ENCODE assay signal across 14 cellular contexts in the genomic region with DNA sequence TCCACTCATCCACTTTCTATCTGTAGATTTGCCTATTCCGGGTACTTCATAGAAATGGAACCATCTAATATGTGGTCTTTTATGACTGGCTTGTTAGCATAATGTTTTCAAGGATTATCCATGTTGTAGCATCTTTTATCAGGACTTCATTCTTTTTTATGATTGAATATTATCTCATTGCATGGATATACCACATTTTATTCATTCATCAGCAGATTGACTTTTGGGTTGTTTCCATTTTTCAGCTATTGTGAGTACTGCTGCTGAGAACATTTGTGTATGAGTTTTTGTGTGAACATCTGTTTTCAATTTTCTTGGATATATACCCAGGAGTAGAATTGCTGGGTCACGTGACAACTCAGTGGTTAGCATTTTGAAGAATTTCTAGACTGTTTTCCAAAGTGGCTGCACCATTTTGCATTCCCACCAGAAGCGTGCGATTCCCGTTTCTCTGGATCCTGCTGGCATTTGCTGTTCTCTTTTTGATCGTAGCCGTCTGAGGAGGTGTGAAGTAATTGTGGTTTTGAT. TPM values are rescaled to one million over a fixed set of nuclear protein-coding genes. Genes with fewer than 3 reads are reported as not detected.
DNase-seq lines count a peak whose midpoint lies in the region; ATAC-seq and TF ChIP-seq lines count a peak whose summit lies in the region.
"Had no signal": no experiment of that assay in that cellular context is flagged by ENCODE, and none has a peak within 500 bp of the region (broad histone marks: within the 10 kb centered on the region; RNA-seq: fewer than 3 reads in every experiment).

No MANE protein-coding gene starts in this region.

- H3K4me3 ChIP-seq in fibroblast of the aortic adventitia (ENCODE audit: low read depth, low read length) (no peak overlapping the region), skeletal muscle tissue (ENCODE audit: low read length in 3 of 3) (no peak overlapping the region), esophagus muscularis mucosa (no peak overlapping the region), tibial artery (no peak overlapping the region)
- H3K4me3 ChIP-seq: A549, lung had no signal

- no peaks in the 10 kb centered on the region for H3K36me3 Mint-ChIP-seq in activated naive CD4-positive, alpha-beta T cell treated with anti-CD3 and anti-CD28 coated beads, Interleukin-2, amount 50 U/mL, for 72 hours

- H3K9ac ChIP-seq in skeletal muscle tissue (ENCODE audit: low read depth in 1 of 3, low read length in 3 of 3) = no peak overlapping the region

- no peak for TF ChIP-seq POLR2A in esophagus muscularis mucosa (IDR thresholded peaks at IDR 0.05; ENCODE audit: low read depth)

- H3K27ac ChIP-seq in skeletal muscle tissue (ENCODE audit: low read depth, low read length) (peak overlapping the region; percentile 83), esophagus muscularis mucosa (replicated peaks in 1 of 4) (no peak overlapping the region), tibial artery (no peak overlapping the region)
- H3K27ac ChIP-seq: A549 had no signal

- H3K9me3 Mint-ChIP-seq in activated naive CD4-positive, alpha-beta T cell treated with anti-CD3 and anti-CD28 coated beads, Interleukin-2, amount 50 U/mL, for 72 hours = no peaks in the 10 kb centered on the region

- intact Hi-C loops in esophagus muscularis mucosa (cut with DNase I) = loop anchor here (5.0 kb wide), 1 partner anchor 33 kb away; no protein-coding TSS in a partner anchor
- intact Hi-C loops in tibial artery (cut with DNase I; ENCODE audit: low total_unique reads) = no loop called here

- no peak for DNase-seq in activated naive CD4-positive, alpha-beta T cell treated with anti-CD3 and anti-CD28 coated beads, Interleukin-2, amount 50 U/mL, for 72 hours (ENCODE audit: low spot score in 2 of 2)
- no peak for DNase-seq in activated naive CD4-positive, alpha-beta T cell (lab: John Stamatoyannopoulos, UW)
- DNase-seq in fibroblast of the aortic adventitia (ENCODE audit: low read depth) (peak; percentile 95), esophagus muscularis mucosa (ENCODE audit: extremely low spot score) (no peak), OCI-M1 (lab: John Stamatoyannopoulos, UW) (no peak), tibial artery (no peak)
- DNase-seq: DMS53; GOT3; NCI-H2081 treated with DMSO at 0.1 percent for 48 hours; stimulated activated CD4-positive, alpha-beta T cell treated with anti-CD3 and anti-CD28 coated beads, Interleukin-2, amount 100 ng/mL, for 24 hours had no signal

- H3K36me3 ChIP-seq in skeletal muscle tissue (ENCODE audit: control insufficient read depth in 3 of 3, insufficient read depth in 3 of 3, low read length in 3 of 3) (peaks cover 39 to 46% (median 41%) of the 10 kb centered on the region in 3 donors), esophagus muscularis mucosa (peaks cover 52 to 94% (median 76%) of the 10 kb centered on the region in 4 donors), tibial artery (peaks cover 21 to 91% (median 73%) of the 10 kb centered on the region in 3 donors)

- WGBS in esophagus muscularis mucosa = 74% methylated on average over 7 of the region's 7 CpGs

- H3K4me1 ChIP-seq in skeletal muscle tissue (ENCODE audit: control insufficient read depth in 3 of 3, insufficient read depth in 3 of 3, low read length in 3 of 3) = peaks cover 48 to 63% (median 59%) of the 10 kb centered on the region in 3 donors
- H3K4me1 ChIP-seq in esophagus muscularis mucosa = peaks cover 0 to 48% (median 3%) of the 10 kb centered on the region in 4 donors
- H3K4me1 ChIP-seq in tibial artery = peaks cover 0 to 18% (median 9%) of the 10 kb centered on the region in 4 donors
- H3K4me1 ChIP-seq: A549 had no signal

- no peak for TF ChIP-seq CTCF in fibroblast of the aortic adventitia (IDR thresholded peaks at IDR 0.05; ENCODE audit: insufficient read depth, low read length)
- no peak for TF ChIP-seq CTCF in esophagus muscularis mucosa (IDR thresholded peaks at IDR 0.05)
- TF ChIP-seq CTCF in tibial artery (IDR thresholded peaks at IDR 0.05) = no peak

- H3K9me3 ChIP-seq in skeletal muscle tissue (ENCODE audit: control insufficient read depth in 3 of 3, low read length in 3 of 3) (no peaks in the 10 kb centered on the region), esophagus muscularis mucosa (no peaks in the 10 kb centered on the region), tibial artery (no peaks in the 10 kb centered on the region)
- H3K9me3 ChIP-seq: A549 had no signal

- no peak for ATAC-seq in activated naive CD4-positive, alpha-beta T cell treated with anti-CD3 and anti-CD28 coated beads, Interleukin-2, amount 50 U/mL, for 72 hours
- ATAC-seq in SK-N-SH treated with all-trans-retinoic acid at 6 μM for 48 hours = peak; percentile 64
- ATAC-seq: A549 had no signal

- no peak for TF ChIP-seq EP300 in esophagus muscularis mucosa (IDR thresholded peaks at IDR 0.05)

- H3K27ac Mint-ChIP-seq in activated naive CD4-positive, alpha-beta T cell treated with anti-CD3 and anti-CD28 coated beads, Interleukin-2, amount 50 U/mL, for 72 hours = peak overlapping the region; percentile 6 to 7

- H3K27me3 ChIP-seq in skeletal muscle tissue (ENCODE audit: control insufficient read depth in 3 of 3, insufficient read depth in 3 of 3, low read length in 3 of 3) (no peaks in the 10 kb centered on the region), esophagus muscularis mucosa (no peaks in the 10 kb centered on the region), tibial artery (no peaks in the 10 kb centered on the region)

TF ChIP-seq in SK-N-SH treated with all-trans-retinoic acid at 6 μM for 48 hours, 23 proteins besides CTCF, POLR2A, EP300 and RAD21:
- TF ChIP-seq RARB (CRISPR knock-in tag; IDR thresholded peaks at IDR 0.05) = no peak
- peak; percentile 88 for TF ChIP-seq ZFP3 (CRISPR knock-in tag; IDR thresholded peaks at IDR 0.05)
- TF ChIP-seq CSDC2 (CRISPR knock-in tag; IDR thresholded peaks at IDR 0.05) = 0 out of 2 replicates have a peak, but pooled peaks have one; percentile 21
- TF ChIP-seq ISL1 (CRISPR knock-in tag; IDR thresholded peaks at IDR 0.05) = no peak
- TF ChIP-seq ZC3H10 (CRISPR knock-in tag; IDR thresholded peaks at IDR 0.05) = no peak
- peak; percentile 86 for TF ChIP-seq ZNF70 (CRISPR knock-in tag; IDR thresholded peaks at IDR 0.05)
- TF ChIP-seq, protein P1, sequence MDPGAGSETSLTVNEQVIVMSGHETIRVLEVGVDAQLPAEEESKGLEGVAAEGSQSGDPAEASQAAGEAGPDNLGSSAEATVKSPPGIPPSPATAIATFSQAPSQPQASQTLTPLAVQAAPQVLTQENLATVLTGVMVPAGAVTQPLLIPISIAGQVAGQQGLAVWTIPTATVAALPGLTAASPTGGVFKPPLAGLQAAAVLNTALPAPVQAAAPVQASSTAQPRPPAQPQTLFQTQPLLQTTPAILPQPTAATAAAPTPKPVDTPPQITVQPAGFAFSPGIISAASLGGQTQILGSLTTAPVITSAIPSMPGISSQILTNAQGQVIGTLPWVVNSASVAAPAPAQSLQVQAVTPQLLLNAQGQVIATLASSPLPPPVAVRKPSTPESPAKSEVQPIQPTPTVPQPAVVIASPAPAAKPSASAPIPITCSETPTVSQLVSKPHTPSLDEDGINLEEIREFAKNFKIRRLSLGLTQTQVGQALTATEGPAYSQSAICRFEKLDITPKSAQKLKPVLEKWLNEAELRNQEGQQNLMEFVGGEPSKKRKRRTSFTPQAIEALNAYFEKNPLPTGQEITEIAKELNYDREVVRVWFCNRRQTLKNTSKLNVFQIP (CRISPR knock-in tag; IDR thresholded peaks at IDR 0.05; ENCODE audit: borderline replicate concordance, low read depth) = no peak
- no peak for TF ChIP-seq GLIS3 (CRISPR knock-in tag; IDR thresholded peaks at IDR 0.05)
- TF ChIP-seq BACH2 (CRISPR knock-in tag; IDR thresholded peaks at IDR 0.05; ENCODE audit: borderline replicate concordance) = no peak
- peak; percentile 100 for TF ChIP-seq ZNF8 (CRISPR knock-in tag; IDR thresholded peaks at IDR 0.05)
TF ChIP-seq in SK-N-SH treated with all-trans-retinoic acid at 6 μM for 48 hours: peak in this region for 4.

RNA-seq across cellular contexts. Expression of a gene that starts 8.9 kb away (rescaled TPM):
- total RNA-seq in activated naive CD4-positive, alpha-beta T cell treated with anti-CD3 and anti-CD28 coated beads, Interleukin-2, amount 50 U/mL, for 72 hours = 1 to 10 TPM; 5.1 to 7.3 TPM
- total RNA-seq in fibroblast of the aortic adventitia (ENCODE audit: low replicate concordance) (0.36 TPM in 1 of 2 replicates, not detected in the other), skeletal muscle tissue (1.0 TPM), esophagus muscularis mucosa (not detected)

RNA-seq across cellular contexts. Expression of a gene that starts 27.8 kb away (rescaled TPM):
- 1 to 10 TPM; 6.3 to 8.1 TPM for total RNA-seq in activated naive CD4-positive, alpha-beta T cell treated with anti-CD3 and anti-CD28 coated beads, Interleukin-2, amount 50 U/mL, for 72 hours
- total RNA-seq in fibroblast of the aortic adventitia (ENCODE audit: low replicate concordance) (11.4 and 11.9 TPM in 2 replicates), skeletal muscle tissue (2.1 TPM), esophagus muscularis mucosa (10 to 100 TPM; 11.6 to 17.4 (median 15.3) TPM)

RNA-seq across cellular contexts. Expression of a gene that starts 43.1 kb away (rescaled TPM):
- 10 to 100 TPM; 51.9 to 72.7 TPM for total RNA-seq in activated naive CD4-positive, alpha-beta T cell treated with anti-CD3 and anti-CD28 coated beads, Interleukin-2, amount 50 U/mL, for 72 hours
- 55.2 and 96.1 TPM in 2 replicates for total RNA-seq in fibroblast of the aortic adventitia (ENCODE audit: low replicate concordance)
- 13.6 TPM for total RNA-seq in skeletal muscle tissue
- total RNA-seq in esophagus muscularis mucosa = 10 to 100 TPM; 28.8 to 55.6 (median 34.9) TPM

RNA-seq across cellular contexts. Expression of a gene that starts 57.3 kb away (rescaled TPM):
- under 1 TPM; 0.23 to 0.32 TPM for total RNA-seq in activated naive CD4-positive, alpha-beta T cell treated with anti-CD3 and anti-CD28 coated beads, Interleukin-2, amount 50 U/mL, for 72 hours
- total RNA-seq in fibroblast of the aortic adventitia (ENCODE audit: low replicate concordance) (5.1 and 47.8 TPM in 2 replicates), skeletal muscle tissue (6.3 TPM), esophagus muscularis mucosa (1 to 10 TPM; 2.8 to 6.5 (median 5.4) TPM)
